10 cellular contexts compared by ENCODE assay signal in genomic region chr22:37742374-37743092, GRCh38. TPM values are rescaled to one million over a fixed set of nuclear protein-coding genes. Genes with fewer than 3 reads are reported as not detected.
DNase-seq lines count a peak whose midpoint lies in the region; ATAC-seq and TF ChIP-seq lines count a peak whose summit lies in the region.
"Had no signal": no experiment of that assay in that cellular context is flagged by ENCODE, and none has a peak within 500 bp of the region (broad histone marks: within the 10 kb centered on the region; RNA-seq: fewer than 3 reads in every experiment).

No MANE protein-coding gene starts in this region.

- no peak overlapping the region for H3K27ac ChIP-seq in dorsolateral prefrontal cortex

- POLR2A ChIA-PET in AG04449 (lab: Yijun Ruan, JAX) = no interaction called here

- no peak for ATAC-seq in HG03432 (IDR thresholded peaks at IDR 0.05; ENCODE audit: unreplicated experiment)

- CTCF ChIA-PET in AG04449 (lab: Yijun Ruan, JAX) = interaction anchor here (0.9 to 1.6 kb wide), 4 partner anchors 47 to 109 kb away, joined by 3 to 4 read pairs (median 3); no protein-coding TSS in a partner anchor

- DNase-seq in AG04449 (ENCODE audit: low read depth, low spot score) (peak; percentile 45), HS-5 (ENCODE audit: low read depth) (peak; percentile 73), amniotic stem cell (lab: John Stamatoyannopoulos, UW) (peak; percentile 78), kidney glomerular epithelial cell (lab: John Stamatoyannopoulos, UW) (peak; percentile 70), dorsolateral prefrontal cortex (no peak), NCI-H1105 (lab: John Stamatoyannopoulos, UW) (no peak)
- DNase-seq in stimulated activated CD4-positive, alpha-beta T cell treated with anti-CD3 and anti-CD28 coated beads, Interleukin-15, amount 100 ng/mL, for 24 hours = no peak
- DNase-seq: activated CD4-positive, alpha-beta memory T cell treated with anti-CD3 and anti-CD28 coated beads, Interleukin-2, amount 10 ng/mL, durations not matched to agents 7 days and 5 days; NCI-H1417 had no signal

- H3K27me3 ChIP-seq in dorsolateral prefrontal cortex = peaks cover 0 to 5% (median 0%) of the 10 kb centered on the region in 45 donors

- TF ChIP-seq CTCF in AG04449 (IDR thresholded peaks at IDR 0.05; ENCODE audit: insufficient read depth, low read length, missing control alignments) (no peak), dorsolateral prefrontal cortex (IDR thresholded peaks at IDR 0.05 in 54 of 56, conservative IDR thresholded peaks at IDR 0.05 in 2 of 56; ENCODE audit: low read depth in 1 of 56, partially characterized antibody in 56 of 56) (no peak)

- no peak overlapping the region for H3K4me3 ChIP-seq in AG04449 (ENCODE audit: low read depth, low read length)
- no peak overlapping the region for H3K4me3 ChIP-seq in dorsolateral prefrontal cortex

- intact Hi-C loops in dorsolateral prefrontal cortex (cut with DNase I) = loop anchor here in 1 of 2 donors (5.0 kb wide), 1 partner anchor 55 kb away; the partner anchor contains the start of gene NOL12

RNA-seq across cellular contexts. Expression of gene TRIOBP, which starts 45.7 kb away (rescaled TPM):
- total RNA-seq in dorsolateral prefrontal cortex = 10 to 100 TPM in 114 of 120 experiments, 1 to 10 TPM in 6; 7.5 to 29.3 (median 14.5) TPM

RNA-seq across cellular contexts. Expression of gene NOL12, which starts 56.4 kb away (rescaled TPM):
- total RNA-seq in dorsolateral prefrontal cortex = 10 to 100 TPM; 14.9 to 41.9 (median 27.5) TPM

Comparison
In these comparisons a context has a peak if more than half of its experiments do, and no peak if none do; other contexts are left out.
1. DNase-seq: peak in AG04449 (single experiment), HS-5 (single experiment), amniotic stem cell (single experiment) and kidney glomerular epithelial cell (single experiment); none in dorsolateral prefrontal cortex (0 of 10), NCI-H1105 (single experiment) and stimulated activated CD4-positive, alpha-beta T cell treated with anti-CD3 and anti-CD28 coated beads, Interleukin-15, amount 100 ng/mL, for 24 hours (single experiment).